ENCODE assay signal across 21 cellular contexts in genomic region chr12:24084800-24085199, GRCh38.
DNase-seq lines count a peak whose midpoint lies in the region; ATAC-seq and FAIRE-seq lines count a peak whose summit lies in the region.
"Had no signal": no experiment of that assay in that cellular context is flagged by ENCODE, and none has a peak within 500 bp of the region (broad histone marks: within the 10 kb centered on the region; RNA-seq: fewer than 3 reads in every experiment).

No MANE protein-coding gene starts in this region.

- H3K27ac Mint-ChIP-seq in activated CD4-positive, alpha-beta memory T cell treated with anti-CD3 and anti-CD28 coated beads for 36 hours = no peak overlapping the region
- H3K27ac Mint-ChIP-seq in activated naive CD8-positive, alpha-beta T cell treated with anti-CD3 and anti-CD28 coated beads for 36 hours = no peak overlapping the region
- H3K27ac Mint-ChIP-seq: CD4-positive, alpha-beta T cell; H9 had no signal

- no peaks in the 10 kb centered on the region for H3K27me3 ChIP-seq in small intestine (ENCODE audit: control insufficient read depth in 2 of 2, insufficient read depth in 2 of 2, low read length in 2 of 2)

- no peaks in the 10 kb centered on the region for H3K36me3 ChIP-seq in small intestine (ENCODE audit: control insufficient read depth in 2 of 2, insufficient read depth in 2 of 2, low read length in 2 of 2)

- H3K27me3 Mint-ChIP-seq in activated CD4-positive, alpha-beta memory T cell treated with anti-CD3 and anti-CD28 coated beads for 36 hours = no peaks in the 10 kb centered on the region
- H3K27me3 Mint-ChIP-seq in activated naive CD8-positive, alpha-beta T cell treated with anti-CD3 and anti-CD28 coated beads for 36 hours = no peaks in the 10 kb centered on the region
- H3K27me3 Mint-ChIP-seq: CD4-positive, alpha-beta T cell had no signal

- no peaks in the 10 kb centered on the region for H3K36me3 Mint-ChIP-seq in activated CD4-positive, alpha-beta memory T cell treated with anti-CD3 and anti-CD28 coated beads for 36 hours
- no peaks in the 10 kb centered on the region for H3K36me3 Mint-ChIP-seq in activated naive CD8-positive, alpha-beta T cell treated with anti-CD3 and anti-CD28 coated beads for 36 hours

- H3K4me3 ChIP-seq in small intestine (ENCODE audit: low read depth in 1 of 2, low read length in 2 of 2) = no peak overlapping the region
- H3K4me3 ChIP-seq: A549 had no signal

- intact Hi-C loops in activated CD4-positive, alpha-beta memory T cell treated with anti-CD3 and anti-CD28 coated beads for 36 hours (cut with micrococcal nuclease) = no loop called here
- intact Hi-C loops in left ventricle myocardium superior (cut with micrococcal nuclease) = no loop called here

- no peaks in the 10 kb centered on the region for H3K4me1 ChIP-seq in small intestine (ENCODE audit: control insufficient read depth in 2 of 2, insufficient read depth in 1 of 2, low read depth in 1 of 2, low read length in 1 of 2)
- H3K4me1 ChIP-seq: A549 had no signal

- H3K4me3 Mint-ChIP-seq in activated CD4-positive, alpha-beta memory T cell treated with anti-CD3 and anti-CD28 coated beads for 36 hours = no peak overlapping the region
- no peak overlapping the region for H3K4me3 Mint-ChIP-seq in activated naive CD8-positive, alpha-beta T cell treated with anti-CD3 and anti-CD28 coated beads for 36 hours
- H3K4me3 Mint-ChIP-seq: CD4-positive, alpha-beta T cell; H9 had no signal

- H3K9me3 ChIP-seq in small intestine (ENCODE audit: control insufficient read depth, low read depth) = no peaks in the 10 kb centered on the region
- H3K9me3 ChIP-seq: A549, Caco-2 had no signal

- H3K27ac ChIP-seq in small intestine (ENCODE audit: low read depth in 1 of 2, low read length in 1 of 2) = no peak overlapping the region
- H3K27ac ChIP-seq: 22Rv1, A549, C4-2B had no signal

- ATAC-seq in GM18498 (IDR thresholded peaks at IDR 0.05; ENCODE audit: unreplicated experiment) = peak; percentile 55
- peak; percentile 49 for ATAC-seq in GM18867 (IDR thresholded peaks at IDR 0.05; ENCODE audit: unreplicated experiment)
- peak; percentile 80 for ATAC-seq in GM19463 (IDR thresholded peaks at IDR 0.05; ENCODE audit: unreplicated experiment)
- ATAC-seq in HG03378 (IDR thresholded peaks at IDR 0.05; ENCODE audit: unreplicated experiment) = peak; percentile 72
- no peak for ATAC-seq in left ventricle myocardium superior
- ATAC-seq: A549 had no signal

- no peak for FAIRE-seq in small intestine (lab: Jason Lieb, UNC)
- FAIRE-seq: A549, D721Med, G401.6, GM12892, H1 had no signal

- H3K9me3 Mint-ChIP-seq in activated CD4-positive, alpha-beta memory T cell treated with anti-CD3 and anti-CD28 coated beads for 36 hours = peaks cover 5% of the 10 kb centered on the region
- no peaks in the 10 kb centered on the region for H3K9me3 Mint-ChIP-seq in activated naive CD8-positive, alpha-beta T cell treated with anti-CD3 and anti-CD28 coated beads for 36 hours
- H3K9me3 Mint-ChIP-seq: H9 had no signal

- CTCF ChIA-PET in activated CD4-positive, alpha-beta memory T cell treated with anti-CD3 and anti-CD28 coated beads for 36 hours (lab: Charles Lee) = no interaction called here

- no peaks in the 10 kb centered on the region for H3K4me1 Mint-ChIP-seq in activated CD4-positive, alpha-beta memory T cell treated with anti-CD3 and anti-CD28 coated beads for 36 hours (ENCODE audit: low read depth)
- no peaks in the 10 kb centered on the region for H3K4me1 Mint-ChIP-seq in activated naive CD8-positive, alpha-beta T cell treated with anti-CD3 and anti-CD28 coated beads for 36 hours

- no peak for DNase-seq in activated CD4-positive, alpha-beta memory T cell treated with anti-CD3 and anti-CD28 coated beads for 36 hours
- no peak for DNase-seq in activated naive CD8-positive, alpha-beta T cell treated with anti-CD3 and anti-CD28 coated beads for 36 hours
- DNase-seq in small intestine (no peak), left ventricle myocardium superior (no peak)
- DNase-seq: AML-193; Caco-2; CD4-positive, alpha-beta T cell; H9; Kasumi-1; KG1 had no signal

- 78 to 93% (median 92%) methylated on average over 2 of the region's 2 CpGs for WGBS in small intestine, 3 donors

- POLR2A ChIA-PET in activated CD4-positive, alpha-beta memory T cell treated with anti-CD3 and anti-CD28 coated beads for 36 hours (lab: Charles Lee) = no interaction called here
